Comparison of ENCODE assay signal across 21 cellular contexts in genomic region chr2:216408426-216409315, GRCh38. TPM values are rescaled to one million over a fixed set of nuclear protein-coding genes. Genes with fewer than 3 reads are reported as not detected.
DNase-seq lines count a peak whose midpoint lies in the region; ATAC-seq and TF ChIP-seq lines count a peak whose summit lies in the region.
"Had no signal": no experiment of that assay in that cellular context is flagged by ENCODE, and none has a peak within 500 bp of the region (broad histone marks: within the 10 kb centered on the region; RNA-seq: fewer than 3 reads in every experiment).

No MANE protein-coding gene starts in this region.

- ATAC-seq in GM18520 (IDR thresholded peaks at IDR 0.05; ENCODE audit: unreplicated experiment): no peak
- ATAC-seq: activated CD8-positive, alpha-beta T cell treated with anti-CD3 and anti-CD28 coated beads, Interleukin-2, amount 10 ng/mL, durations not matched to agents 7 days and 5 days; activated naive CD4-positive, alpha-beta T cell treated with anti-CD3 and anti-CD28 coated beads, Interleukin-2, amount 50 U/mL, for 72 hours; activated T-cell treated with anti-CD3 and anti-CD28 coated beads, Interleukin-2, amount 50 U/mL, for 4 hours; naive thymus-derived CD4-positive, alpha-beta T cell; Panc1 had no signal

- in situ Hi-C loops in KBM-7 (cut with MboI; ENCODE audit: low pct_unique_long_range_greater_than_20kb, low sequenced_read_pairs): no loop called here

- H3K9me3 Mint-ChIP-seq in glutamatergic neuron (ENCODE audit: unreplicated experiment): peaks cover 8% of the 10 kb centered on the region
- H3K9me3 Mint-ChIP-seq: activated B cell treated with CpG ODN at 0.5 μM for 24 hours; activated naive CD4-positive, alpha-beta T cell treated with anti-CD3 and anti-CD28 coated beads, Interleukin-2, amount 50 U/mL, for 72 hours; activated T-cell treated with anti-CD3 and anti-CD28 coated beads, Interleukin-2, amount 50 U/mL, for 4 hours; CD4-positive, alpha-beta T cell; memory B cell had no signal

- peak overlapping the region; percentile 88 for H3K27ac Mint-ChIP-seq in glutamatergic neuron (ENCODE audit: unreplicated experiment)
- H3K27ac Mint-ChIP-seq: activated B cell treated with CpG ODN at 0.5 μM for 24 hours; activated CD8-positive, alpha-beta T cell treated with anti-CD3 and anti-CD28 coated beads, Interleukin-2, amount 10 ng/mL, durations not matched to agents 7 days and 5 days; activated naive CD4-positive, alpha-beta T cell treated with anti-CD3 and anti-CD28 coated beads, Interleukin-2, amount 50 U/mL, for 72 hours; CD4-positive, alpha-beta T cell; memory B cell; naive thymus-derived CD4-positive, alpha-beta T cell had no signal

- H3K27me3 Mint-ChIP-seq in glutamatergic neuron (ENCODE audit: unreplicated experiment): peaks cover 7% of the 10 kb centered on the region
- H3K27me3 Mint-ChIP-seq: CD4-positive, alpha-beta T cell had no signal

- peaks cover 5% of the 10 kb centered on the region for H3K36me3 Mint-ChIP-seq in glutamatergic neuron (ENCODE audit: unreplicated experiment)
- H3K36me3 Mint-ChIP-seq: activated naive CD4-positive, alpha-beta T cell treated with anti-CD3 and anti-CD28 coated beads, Interleukin-2, amount 50 U/mL, for 72 hours had no signal

- peaks cover 38% of the 10 kb centered on the region for H3K4me1 Mint-ChIP-seq in glutamatergic neuron (ENCODE audit: low read depth, unreplicated experiment)

- H3K4me3 Mint-ChIP-seq in glutamatergic neuron (ENCODE audit: unreplicated experiment): peak overlapping the region; percentile 17
- H3K4me3 Mint-ChIP-seq: activated B cell treated with CpG ODN at 0.5 μM for 24 hours; activated CD8-positive, alpha-beta T cell treated with anti-CD3 and anti-CD28 coated beads, Interleukin-2, amount 10 ng/mL, durations not matched to agents 7 days and 5 days; activated T-cell treated with anti-CD3 and anti-CD28 coated beads, Interleukin-2, amount 50 U/mL, for 4 hours; CD4-positive, alpha-beta T cell; memory B cell; naive thymus-derived CD4-positive, alpha-beta T cell had no signal

- no peak for TF ChIP-seq CTCF in glutamatergic neuron (IDR thresholded peaks at IDR 0.05; ENCODE audit: partially characterized antibody, unreplicated experiment)

- peak; percentile 45 for DNase-seq in DMS 273 treated with DMSO at 0.1 percent for 48 hours (lab: John Stamatoyannopoulos, UW)
- DNase-seq in KBM-7: peak; percentile 12
- peak; percentile 84 for DNase-seq in NCI-H82 (lab: John Stamatoyannopoulos, UW)
- no peak for DNase-seq in glutamatergic neuron
- no peak for DNase-seq in nucleus accumbens (lab: John Stamatoyannopoulos, UW)
- no peak for DNase-seq in DMS153 (lab: John Stamatoyannopoulos, UW)
- DNase-seq in NCI-H1417 treated with DMSO at 0.1 percent for 48 hours (lab: John Stamatoyannopoulos, UW): no peak
- DNase-seq: activated B cell treated with CpG ODN at 0.5 μM for 24 hours; activated CD8-positive, alpha-beta T cell treated with anti-CD3 and anti-CD28 coated beads, Interleukin-2, amount 10 ng/mL, durations not matched to agents 7 days and 5 days; activated T-cell treated with anti-CD3 and anti-CD28 coated beads, Interleukin-2, amount 50 U/mL, for 4 hours; CD4-positive, alpha-beta T cell; naive thymus-derived CD4-positive, alpha-beta T cell; NCI-H510A treated with DMSO at 0.1 percent for 48 hours; SJCRH30; stimulated activated naive CD4-positive, alpha-beta T cell treated with Interleukin-2 at 50 U/mL for 16 hours; T-helper 2 cell; tibial artery had no signal

RNA-seq across cellular contexts. Expression of gene SMARCAL1, which starts 3.6 kb away (rescaled TPM):
- 36.6 TPM for total RNA-seq in glutamatergic neuron (ENCODE audit: unreplicated experiment)

RNA-seq across cellular contexts. Expression of gene MARCHF4, which starts 36.4 kb away (rescaled TPM):
- 26.1 TPM for total RNA-seq in glutamatergic neuron (ENCODE audit: unreplicated experiment)
- total RNA-seq: activated B cell treated with CpG ODN at 0.5 μM for 24 hours; activated CD8-positive, alpha-beta T cell treated with anti-CD3 and anti-CD28 coated beads, Interleukin-2, amount 10 ng/mL, durations not matched to agents 7 days and 5 days; activated naive CD4-positive, alpha-beta T cell treated with anti-CD3 and anti-CD28 coated beads, Interleukin-2, amount 50 U/mL, for 72 hours; activated T-cell treated with anti-CD3 and anti-CD28 coated beads, Interleukin-2, amount 50 U/mL, for 4 hours; CD4-positive, alpha-beta T cell; naive thymus-derived CD4-positive, alpha-beta T cell; SJCRH30 had no signal

Comparison
In these comparisons a context has a peak if more than half of its experiments do, and no peak if none do; other contexts are left out.
1. DNase-seq: peak in DMS 273 treated with DMSO at 0.1 percent for 48 hours (single experiment), KBM-7 (single experiment) and NCI-H82 (single experiment); none in glutamatergic neuron (single experiment), nucleus accumbens (0 of 56), DMS153 (single experiment) and NCI-H1417 treated with DMSO at 0.1 percent for 48 hours (single experiment).